ENCODE assay signal across 27 cellular contexts in the genomic region with DNA sequence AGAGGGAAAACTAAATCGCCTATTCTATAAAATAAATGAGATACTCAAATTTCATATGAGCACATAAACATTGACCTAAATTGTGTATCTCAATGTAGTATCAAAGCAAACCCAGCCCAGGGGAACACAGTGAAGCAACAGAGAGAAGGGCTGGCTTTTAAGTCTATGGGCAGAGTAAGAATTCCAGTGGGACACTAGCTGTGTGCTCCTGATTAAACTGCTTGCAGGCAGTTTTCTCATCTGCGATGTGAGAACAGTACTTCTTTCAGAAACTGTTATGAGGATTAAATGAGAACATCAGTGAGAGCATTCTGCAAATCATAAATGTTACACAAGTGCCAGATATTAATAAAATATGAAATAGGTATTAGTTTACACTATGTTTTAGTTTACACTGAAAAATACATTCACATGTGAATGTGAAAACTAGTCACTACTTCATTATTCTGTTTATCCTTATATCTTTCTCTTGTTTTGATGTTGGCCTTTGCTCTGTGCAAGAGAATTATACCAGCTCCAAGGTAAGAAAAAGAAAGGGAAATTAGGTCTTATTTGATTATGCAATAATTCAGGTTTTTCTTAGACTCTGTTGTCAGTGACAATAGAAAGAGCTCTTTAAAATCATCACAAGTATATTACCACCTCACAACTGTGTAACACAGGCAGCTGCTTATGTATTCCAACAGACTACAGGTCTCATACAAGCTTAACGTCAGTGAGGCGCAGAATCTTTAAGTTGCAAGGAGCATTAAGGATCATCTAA. TPM values are rescaled to one million over a fixed set of nuclear protein-coding genes. Genes with fewer than 3 reads are reported as not detected.
"Had no signal": no experiment of that assay in that cellular context is flagged by ENCODE, and none has a peak within 500 bp of the region (broad histone marks: within the 10 kb centered on the region; RNA-seq: fewer than 3 reads in every experiment).

No MANE protein-coding gene starts in this region.

- H3K27ac ChIP-seq: cardiac muscle cell, coronary artery, thyroid gland, upper lobe of right lung had no signal

- H3K4me3 ChIP-seq: cardiac muscle cell, coronary artery, dorsolateral prefrontal cortex, lung, mucosa of descending colon, sigmoid colon, thyroid gland, upper lobe of right lung had no signal

- FAIRE-seq: small intestine had no signal

- H3K36me3 ChIP-seq: cardiac muscle cell, sigmoid colon, thyroid gland, upper lobe of right lung had no signal

- DNase-seq: activated B cell treated with CpG ODN at 0.5 μM for 24 hours; activated CD4-positive, alpha-beta T cell treated with anti-CD3 and anti-CD28 coated beads, Interleukin-2, amount 50 U/mL, for 1 hour; activated CD8-positive, alpha-beta T cell treated with anti-CD3 and anti-CD28 coated beads for 36 hours; activated gamma-delta T cell treated with Interleukin-2 at 50 U/mL for 16 hours; activated T-cell treated with anti-CD3 and anti-CD28 coated beads, Interleukin-2, amount 50 U/mL, for 4 hours; anterior cingulate cortex; dorsolateral prefrontal cortex; effector memory CD8-positive, alpha-beta T cell; head of caudate nucleus; mucosa of descending colon; posterior cingulate gyrus; sigmoid colon; small intestine; stimulated activated CD4-positive, alpha-beta T cell treated with anti-CD3 and anti-CD28 coated beads, Interleukin-4, amount 100 ng/mL, for 4 hours; stimulated activated CD8-positive, alpha-beta memory T cell treated with anti-CD3 and anti-CD28 coated beads, Interleukin-4, amount 100 ng/mL, for 48 hours; stimulated activated naive CD8-positive, alpha-beta T cell treated with anti-CD3 and anti-CD28 coated beads, Interleukin-15, amount 100 ng/mL, for 72 hours; substantia nigra; T-helper 1 cell; thyroid gland; upper lobe of right lung had no signal

- ATAC-seq: activated CD8-positive, alpha-beta T cell treated with anti-CD3 and anti-CD28 coated beads for 36 hours; activated T-cell treated with anti-CD3 and anti-CD28 coated beads, Interleukin-2, amount 50 U/mL, for 4 hours; activated T-helper 17 cell treated with anti-CD3 and anti-CD28 coated beads, Interleukin-2, amount 50 U/mL, for 72 hours; effector memory CD8-positive, alpha-beta T cell; left lobe of liver; mucosa of descending colon; natural killer cell treated with Interleukin-12 subunit alpha and Interleukin-12 subunit beta and Interleukin-15 and Interleukin-18, amount 100 ng/mL, for 72 hours; stimulated activated memory B cell treated with anti-CD40 and anti-IgM and Interleukin-4, amounts not matched to agents 10 μg/mL and 1 μg/mL and 100 μg/mL, for 72 hours; stimulated activated naive CD8-positive, alpha-beta T cell treated with anti-CD3 and anti-CD28 coated beads, Interleukin-15, amount 100 ng/mL, for 72 hours; upper lobe of right lung had no signal

- H3K4me1 ChIP-seq: upper lobe of right lung had no signal

- H3K9me3 ChIP-seq: mucosa of descending colon, sigmoid colon, thyroid gland, upper lobe of right lung had no signal

- H3K27me3 ChIP-seq: cardiac muscle cell, dorsolateral prefrontal cortex, sigmoid colon, thyroid gland, upper lobe of right lung had no signal

RNA-seq across cellular contexts. Expression of a gene that starts 47.5 kb away (rescaled TPM):
- total RNA-seq: activated B cell treated with CpG ODN at 0.5 μM for 24 hours; activated CD8-positive, alpha-beta T cell treated with anti-CD3 and anti-CD28 coated beads for 36 hours; natural killer cell treated with Interleukin-12 subunit alpha and Interleukin-12 subunit beta and Interleukin-15 and Interleukin-18, amount 100 ng/mL, for 72 hours had no signal
